17 cellular contexts compared by ENCODE assay signal in genomic region chr2:224987733-224988132, GRCh38. TPM values are rescaled to one million over a fixed set of nuclear protein-coding genes. Genes with fewer than 3 reads are reported as not detected.
DNase-seq lines count a peak whose midpoint lies in the region; ATAC-seq, FAIRE-seq and TF ChIP-seq lines count a peak whose summit lies in the region.
"Had no signal": no experiment of that assay in that cellular context is flagged by ENCODE, and none has a peak within 500 bp of the region (broad histone marks: within the 10 kb centered on the region; RNA-seq: fewer than 3 reads in every experiment).

No MANE protein-coding gene starts in this region.

- no peak for TF ChIP-seq POLR2A in H54 (IDR thresholded peaks at IDR 0.05; ENCODE audit: low read depth, low read length)

- POLR2A ChIA-PET in activated CD4-positive, alpha-beta memory T cell treated with anti-CD3 and anti-CD28 coated beads for 36 hours (lab: Charles Lee), result interaction anchor here (1.1 to 3.0 kb wide), 3 partner anchors 12 to 60 kb away, joined by 3 to 15 read pairs (median 6); no protein-coding TSS in a partner anchor
- POLR2A ChIA-PET in activated CD4-positive, alpha-beta memory T cell treated with anti-CD3 and anti-CD28 coated beads, Interleukin-2, amount 10 ng/mL, durations not matched to agents 7 days and 5 days (lab: Charles Lee), result interaction anchor here (2.1 to 6.9 kb wide), 2 partner anchors 42 to 62 kb away, joined by 9 to 69 read pairs; no protein-coding TSS in a partner anchor

- H3K27ac Mint-ChIP-seq in activated CD4-positive, alpha-beta memory T cell treated with anti-CD3 and anti-CD28 coated beads for 36 hours, result peak overlapping the region; percentile 64
- no peak overlapping the region for H3K27ac Mint-ChIP-seq in activated CD4-positive, alpha-beta memory T cell treated with anti-CD3 and anti-CD28 coated beads, Interleukin-2, amount 10 ng/mL, durations not matched to agents 7 days and 5 days
- peak overlapping the region; percentile 92 for H3K27ac Mint-ChIP-seq in activated naive CD8-positive, alpha-beta T cell
- peak overlapping the region; percentile 4 to 93 for H3K27ac Mint-ChIP-seq in natural killer cell
- no peak overlapping the region for H3K27ac Mint-ChIP-seq in osteocyte (ENCODE audit: unreplicated experiment)

- no peaks in the 10 kb centered on the region for H3K27me3 Mint-ChIP-seq in activated CD4-positive, alpha-beta memory T cell treated with anti-CD3 and anti-CD28 coated beads for 36 hours
- no peaks in the 10 kb centered on the region for H3K27me3 Mint-ChIP-seq in activated CD4-positive, alpha-beta memory T cell treated with anti-CD3 and anti-CD28 coated beads, Interleukin-2, amount 10 ng/mL, durations not matched to agents 7 days and 5 days
- no peaks in the 10 kb centered on the region for H3K27me3 Mint-ChIP-seq in activated naive CD8-positive, alpha-beta T cell
- H3K27me3 Mint-ChIP-seq in natural killer cell (ENCODE audit: low read depth in 2 of 2) (no peaks in the 10 kb centered on the region), osteocyte (ENCODE audit: unreplicated experiment) (no peaks in the 10 kb centered on the region)

- ATAC-seq in natural killer cell, result no peak
- ATAC-seq in HG02884 (IDR thresholded peaks at IDR 0.05; ENCODE audit: unreplicated experiment), result no peak
- ATAC-seq: esophagus mucosa had no signal

- CTCF ChIA-PET in activated CD4-positive, alpha-beta memory T cell treated with anti-CD3 and anti-CD28 coated beads for 36 hours (lab: Charles Lee), result interaction anchor here (0.6 to 4.8 kb wide), 5 partner anchors 10 to 138 kb away, joined by 3 to 30 read pairs (median 6); no protein-coding TSS in a partner anchor
- CTCF ChIA-PET in activated CD4-positive, alpha-beta memory T cell treated with anti-CD3 and anti-CD28 coated beads, Interleukin-2, amount 10 ng/mL, durations not matched to agents 7 days and 5 days (lab: Charles Lee), result interaction anchor here (1.2 kb wide), 1 partner anchor 12 kb away, joined by 3 read pairs; no protein-coding TSS in a partner anchor

- H3K9me3 Mint-ChIP-seq in activated CD4-positive, alpha-beta memory T cell treated with anti-CD3 and anti-CD28 coated beads for 36 hours, result no peaks in the 10 kb centered on the region
- H3K9me3 Mint-ChIP-seq in activated CD4-positive, alpha-beta memory T cell treated with anti-CD3 and anti-CD28 coated beads, Interleukin-2, amount 10 ng/mL, durations not matched to agents 7 days and 5 days, result no peaks in the 10 kb centered on the region
- H3K9me3 Mint-ChIP-seq in activated naive CD8-positive, alpha-beta T cell (ENCODE audit: low read depth), result no peaks in the 10 kb centered on the region
- H3K9me3 Mint-ChIP-seq in natural killer cell (no peaks in the 10 kb centered on the region), osteocyte (ENCODE audit: unreplicated experiment) (no peaks in the 10 kb centered on the region)

- intact Hi-C loops in activated CD4-positive, alpha-beta memory T cell treated with anti-CD3 and anti-CD28 coated beads for 36 hours (cut with micrococcal nuclease), result loop anchor here (1.0 kb wide), 1 partner anchor 15 kb away; no protein-coding TSS in a partner anchor
- intact Hi-C loops in natural killer cell (cut with micrococcal nuclease), result loop anchor here (2.0 kb wide), 1 partner anchor 17 kb away; no protein-coding TSS in a partner anchor

- no peak for DNase-seq in activated CD4-positive, alpha-beta memory T cell treated with anti-CD3 and anti-CD28 coated beads for 36 hours
- no peak for DNase-seq in activated CD4-positive, alpha-beta memory T cell treated with anti-CD3 and anti-CD28 coated beads, Interleukin-2, amount 10 ng/mL, durations not matched to agents 7 days and 5 days
- DNase-seq in H54 (ENCODE audit: insufficient read length, low spot score) (peak; percentile 10), natural killer cell (no peak), NCI-H146 (lab: John Stamatoyannopoulos, UW) (no peak), osteocyte (ENCODE audit: extremely low spot score, unreplicated experiment) (no peak)
- DNase-seq: activated CD4-positive, alpha-beta T cell treated with anti-CD3 and anti-CD28 coated beads for 4 hours; activated gamma-delta T cell; brain microvascular endothelial cell; Caco-2; glutamatergic neuron; Karpas-422; mammary epithelial cell; NCI-H226 had no signal

- FAIRE-seq in H54 (lab: Jason Lieb, UNC), result peak; percentile 43

- peaks cover 18% of the 10 kb centered on the region for H3K36me3 Mint-ChIP-seq in activated CD4-positive, alpha-beta memory T cell treated with anti-CD3 and anti-CD28 coated beads for 36 hours
- H3K36me3 Mint-ChIP-seq in activated CD4-positive, alpha-beta memory T cell treated with anti-CD3 and anti-CD28 coated beads, Interleukin-2, amount 10 ng/mL, durations not matched to agents 7 days and 5 days (ENCODE audit: low read depth), result peaks cover 57% of the 10 kb centered on the region
- peaks cover 31% of the 10 kb centered on the region for H3K36me3 Mint-ChIP-seq in activated naive CD8-positive, alpha-beta T cell
- H3K36me3 Mint-ChIP-seq in natural killer cell (peaks cover 3% of the 10 kb centered on the region), osteocyte (ENCODE audit: unreplicated experiment) (peaks cover 2% of the 10 kb centered on the region)

- peaks cover 87% of the 10 kb centered on the region for H3K4me1 Mint-ChIP-seq in activated CD4-positive, alpha-beta memory T cell treated with anti-CD3 and anti-CD28 coated beads for 36 hours (ENCODE audit: low read depth)
- peaks cover 71% of the 10 kb centered on the region for H3K4me1 Mint-ChIP-seq in activated CD4-positive, alpha-beta memory T cell treated with anti-CD3 and anti-CD28 coated beads, Interleukin-2, amount 10 ng/mL, durations not matched to agents 7 days and 5 days
- peaks cover 93% of the 10 kb centered on the region for H3K4me1 Mint-ChIP-seq in activated naive CD8-positive, alpha-beta T cell (ENCODE audit: low read depth)
- H3K4me1 Mint-ChIP-seq in natural killer cell (peaks cover 75 to 90% of the 10 kb centered on the region in 2 donors), osteocyte (ENCODE audit: unreplicated experiment) (peaks cover 22% of the 10 kb centered on the region)

- no peak overlapping the region for H3K4me3 Mint-ChIP-seq in activated CD4-positive, alpha-beta memory T cell treated with anti-CD3 and anti-CD28 coated beads for 36 hours
- H3K4me3 Mint-ChIP-seq in activated CD4-positive, alpha-beta memory T cell treated with anti-CD3 and anti-CD28 coated beads, Interleukin-2, amount 10 ng/mL, durations not matched to agents 7 days and 5 days, result no peak overlapping the region
- no peak overlapping the region for H3K4me3 Mint-ChIP-seq in activated naive CD8-positive, alpha-beta T cell
- H3K4me3 Mint-ChIP-seq in natural killer cell (no peak overlapping the region), osteocyte (ENCODE audit: unreplicated experiment) (no peak overlapping the region)

- no peak for TF ChIP-seq CTCF in natural killer cell (IDR thresholded peaks at IDR 0.05)
- no peak for TF ChIP-seq CTCF in osteocyte (IDR thresholded peaks at IDR 0.05)

RNA-seq across cellular contexts. Expression of gene DOCK10, which starts 54.5 kb away (rescaled TPM):
- 100 to 1,000 TPM; 134 to 139 TPM for total RNA-seq in activated CD4-positive, alpha-beta memory T cell treated with anti-CD3 and anti-CD28 coated beads for 36 hours
- 100 to 1,000 TPM; 223 to 239 TPM for total RNA-seq in activated CD4-positive, alpha-beta memory T cell treated with anti-CD3 and anti-CD28 coated beads, Interleukin-2, amount 10 ng/mL, durations not matched to agents 7 days and 5 days
- total RNA-seq in natural killer cell (100 to 1,000 TPM; 181 to 213 (median 182) TPM), osteocyte (13.1 and 15.2 TPM in 2 replicates)
- total RNA-seq: Caco-2 had no signal

Comparison
In these comparisons a context has a peak if more than half of its experiments do, and no peak if none do; other contexts are left out.
1. H3K27ac Mint-ChIP-seq: peak in activated CD4-positive, alpha-beta memory T cell treated with anti-CD3 and anti-CD28 coated beads for 36 hours (single experiment), activated naive CD8-positive, alpha-beta T cell (single experiment) and natural killer cell (2 of 2); none in activated CD4-positive, alpha-beta memory T cell treated with anti-CD3 and anti-CD28 coated beads, Interleukin-2, amount 10 ng/mL, durations not matched to agents 7 days and 5 days (single experiment) and osteocyte (single experiment).